ENCODE assay signal across 23 cellular contexts in the genomic region with DNA sequence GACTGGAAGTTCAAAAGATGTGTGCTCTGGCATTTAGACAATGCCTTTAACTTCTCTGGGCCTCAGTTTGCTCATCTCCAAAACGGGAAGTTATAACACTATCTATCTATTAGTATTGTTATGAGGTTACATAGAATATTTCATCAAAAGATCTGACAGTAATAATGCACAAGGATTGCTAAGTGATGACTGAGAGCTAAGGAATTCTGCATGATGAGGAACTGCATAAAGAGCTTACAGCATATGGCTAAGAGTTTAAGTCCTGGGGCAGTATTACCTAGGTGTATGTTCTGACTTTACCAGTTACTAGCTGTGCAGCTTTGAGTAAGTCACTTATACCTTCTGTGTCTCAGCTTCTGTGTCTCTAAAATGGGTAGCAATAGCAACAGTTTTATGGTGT.
A peak's percentile ranks its signal among the peaks of the same experiment; 100 is the strongest.
DNase-seq lines count a peak whose midpoint lies in the region; ATAC-seq, FAIRE-seq and TF ChIP-seq lines count a peak whose summit lies in the region.
"Had no signal": no experiment of that assay in that cellular context is flagged by ENCODE, and none has a peak within 500 bp of the region (broad histone marks: within the 10 kb centered on the region; RNA-seq: fewer than 3 reads in every experiment).

No MANE protein-coding gene starts in this region.

- H3K36me3 Mint-ChIP-seq in progenitor cell of endocrine pancreas (ENCODE audit: insufficient read depth) = no peaks in the 10 kb centered on the region

- no peak overlapping the region for H3K23ac ChIP-seq in trophoblast cell (ENCODE audit: low read length)

- H3K36me3 ChIP-seq in trophoblast cell (ENCODE audit: control insufficient read depth in 1 of 2, insufficient read depth in 2 of 2, low read length in 2 of 2) (no peaks in the 10 kb centered on the region), upper lobe of left lung (no peaks in the 10 kb centered on the region)
- H3K36me3 ChIP-seq: BLaER1, gastroesophageal sphincter, left ventricle myocardium inferior, sigmoid colon had no signal

- TF ChIP-seq CTCF in cardiac fibroblast (IDR thresholded peaks at IDR 0.05; ENCODE audit: low read depth, low read length) = no peak
- no peak for TF ChIP-seq CTCF in progenitor cell of endocrine pancreas (IDR thresholded peaks at IDR 0.05; ENCODE audit: unreplicated experiment)
- TF ChIP-seq CTCF in upper lobe of left lung (IDR thresholded peaks at IDR 0.05) = no peak

- H3K79me1 ChIP-seq in trophoblast cell (ENCODE audit: low read length) = no peaks in the 10 kb centered on the region

- H3K27me3 Mint-ChIP-seq in progenitor cell of endocrine pancreas = peaks cover 4% of the 10 kb centered on the region

- no peak overlapping the region for H2BK5ac ChIP-seq in trophoblast cell (ENCODE audit: low read depth, low read length, poor library complexity)

- no peak overlapping the region for H3K18ac ChIP-seq in trophoblast cell (ENCODE audit: low read length)

- H3K27me3 ChIP-seq in trophoblast cell (ENCODE audit: insufficient read depth, low read length) (no peaks in the 10 kb centered on the region), upper lobe of left lung (no peaks in the 10 kb centered on the region)
- H3K27me3 ChIP-seq: BLaER1, gastroesophageal sphincter, sigmoid colon had no signal

- H3K4me3 ChIP-seq in cardiac fibroblast (replicated peaks in 1 of 2; ENCODE audit: low read depth in 2 of 2, low read length in 2 of 2) (no peak overlapping the region), trophoblast cell (ENCODE audit: low read depth, low read length) (no peak overlapping the region), upper lobe of left lung (no peak overlapping the region)
- H3K4me3 ChIP-seq: BLaER1, gastroesophageal sphincter, left ventricle myocardium inferior, sigmoid colon had no signal

- no CpG with 5 or more reads among the region's 1 CpG for WGBS in trophoblast cell (ENCODE audit: extremely low coverage, insufficient coverage, insufficient read length)
- 68 to 79% methylated on average over 1 of the region's 1 CpG for WGBS in upper lobe of left lung, 2 donors

- H2AFZ ChIP-seq in trophoblast cell (ENCODE audit: insufficient read depth, low read length, poor library complexity) = no peak overlapping the region

- H3K27ac ChIP-seq in trophoblast cell (ENCODE audit: low read depth, low read length) = no peak overlapping the region
- no peak overlapping the region for H3K27ac ChIP-seq in upper lobe of left lung
- H3K27ac ChIP-seq: BLaER1, gastroesophageal sphincter, left ventricle myocardium inferior, sigmoid colon had no signal

- no peak overlapping the region for H4K8ac ChIP-seq in trophoblast cell (ENCODE audit: low read depth, low read length)

- H3K9me3 ChIP-seq in trophoblast cell (ENCODE audit: insufficient read depth, low read depth, low read length) (no peaks in the 10 kb centered on the region), upper lobe of left lung (no peaks in the 10 kb centered on the region)
- H3K9me3 ChIP-seq: BLaER1, gastroesophageal sphincter, left ventricle myocardium inferior, sigmoid colon had no signal

- no peaks in the 10 kb centered on the region for H3K9me3 Mint-ChIP-seq in progenitor cell of endocrine pancreas (ENCODE audit: low read depth)
- H3K9me3 Mint-ChIP-seq: activated B cell treated with CpG ODN at 0.5 μM for 24 hours; activated naive CD8-positive, alpha-beta T cell treated with anti-CD3 and anti-CD28 coated beads, Interleukin-2, amount 50 U/mL, for 24 hours; activated T-helper 1 cell treated with anti-CD3 and anti-CD28 coated beads, Interleukin-12 subunit alpha, Interleukin-12 subunit beta, Interleukin-2, Interleukin-4 antibody, amounts not matched to agents 30 ng/mL and 10 ng/mL and 1 ng/mL, durations not matched to agents 14 hours and 24 hours and 36 hours; T-helper 1 cell treated with Interleukin-12 subunit alpha and Interleukin-12 subunit beta and Interleukin-4 antibody, amounts not matched to agents 30 μg/mL and 1 μg/mL, for 36 hours had no signal

- peaks cover 3% of the 10 kb centered on the region for H3K4me1 Mint-ChIP-seq in progenitor cell of endocrine pancreas (ENCODE audit: low read depth)
- H3K4me1 Mint-ChIP-seq: activated B cell treated with CpG ODN at 0.5 μM for 24 hours had no signal

- no peak overlapping the region for H3K4me2 ChIP-seq in trophoblast cell (ENCODE audit: low read length)
- H3K4me2 ChIP-seq: BLaER1 had no signal

- H3K27ac Mint-ChIP-seq in progenitor cell of endocrine pancreas = no peak overlapping the region
- H3K27ac Mint-ChIP-seq: activated B cell treated with CpG ODN at 0.5 μM for 24 hours; activated naive CD8-positive, alpha-beta T cell treated with anti-CD3 and anti-CD28 coated beads, Interleukin-2, amount 50 U/mL, for 24 hours; activated T-helper 1 cell treated with anti-CD3 and anti-CD28 coated beads, Interleukin-12 subunit alpha, Interleukin-12 subunit beta, Interleukin-2, Interleukin-4 antibody, amounts not matched to agents 30 ng/mL and 10 ng/mL and 1 ng/mL, durations not matched to agents 14 hours and 24 hours and 36 hours; T-helper 1 cell treated with Interleukin-12 subunit alpha and Interleukin-12 subunit beta and Interleukin-4 antibody, amounts not matched to agents 30 μg/mL and 1 μg/mL, for 36 hours had no signal

- no peak overlapping the region for H3K9ac ChIP-seq in trophoblast cell (ENCODE audit: low read length)
- H3K9ac ChIP-seq: BLaER1 had no signal

- no peak overlapping the region for H2AK5ac ChIP-seq in trophoblast cell (ENCODE audit: low read length)

- H3K14ac ChIP-seq in trophoblast cell (ENCODE audit: low read length) = no peak overlapping the region

- H3K4me3 Mint-ChIP-seq in progenitor cell of endocrine pancreas (ENCODE audit: low read depth) = no peak overlapping the region
- H3K4me3 Mint-ChIP-seq: activated B cell treated with CpG ODN at 0.5 μM for 24 hours; activated naive CD8-positive, alpha-beta T cell treated with anti-CD3 and anti-CD28 coated beads, Interleukin-2, amount 50 U/mL, for 24 hours; activated T-helper 1 cell treated with anti-CD3 and anti-CD28 coated beads, Interleukin-12 subunit alpha, Interleukin-12 subunit beta, Interleukin-2, Interleukin-4 antibody, amounts not matched to agents 30 ng/mL and 10 ng/mL and 1 ng/mL, durations not matched to agents 14 hours and 24 hours and 36 hours; T-helper 1 cell treated with Interleukin-12 subunit alpha and Interleukin-12 subunit beta and Interleukin-4 antibody, amounts not matched to agents 30 μg/mL and 1 μg/mL, for 36 hours had no signal

- H3K4me1 ChIP-seq in trophoblast cell (ENCODE audit: control insufficient read depth in 1 of 2, insufficient read depth in 2 of 2, low read length in 2 of 2) (peaks cover 0 to 3% of the 10 kb centered on the region in 2 experiments), upper lobe of left lung (no peaks in the 10 kb centered on the region)
- H3K4me1 ChIP-seq: BLaER1, gastroesophageal sphincter, left ventricle myocardium inferior, sigmoid colon had no signal

- no peak for TF ChIP-seq POLR2A in upper lobe of left lung (IDR thresholded peaks at IDR 0.05)

- H2BK120ac ChIP-seq in trophoblast cell (ENCODE audit: insufficient read depth, low read length, poor library complexity) = no peak overlapping the region

- no peak overlapping the region for H4K12ac ChIP-seq in trophoblast cell (ENCODE audit: low read depth, low read length)

- DNase-seq in ELR (ENCODE audit: low read depth) (peak; percentile 74), RCC 7860 (ENCODE audit: low spot score) (peak; percentile 18), cardiac fibroblast (ENCODE audit: low read depth in 2 of 2) (peak; percentile 7 to 65), trophoblast cell (peak; percentile 11 to 66), NCI-H2227 treated with DMSO at 0.1 percent for 48 hours (lab: John Stamatoyannopoulos, UW) (no peak), progenitor cell of endocrine pancreas (ENCODE audit: low spot score, unreplicated experiment) (no peak), upper lobe of left lung (no peak)
- DNase-seq: activated B cell treated with CpG ODN at 0.5 μM for 24 hours; activated naive CD8-positive, alpha-beta T cell treated with anti-CD3 and anti-CD28 coated beads, Interleukin-2, amount 50 U/mL, for 24 hours; Karpas-422; left ventricle myocardium inferior; NCI-H1417 treated with DMSO at 0.1 percent for 48 hours; NK-92 treated with Interleukin-12 subunit alpha and Interleukin-12 subunit beta, amount 100 ng/mL, for 24 hours; occipital lobe; sigmoid colon; stimulated activated CD4-positive, alpha-beta T cell treated with anti-CD3 and anti-CD28 coated beads, Interleukin-2, amount 100 ng/mL, for 48 hours; substantia nigra had no signal

- ATAC-seq in GM18861 (IDR thresholded peaks at IDR 0.05; ENCODE audit: unreplicated experiment) (no peak), upper lobe of left lung (ENCODE audit: low FRiP score in 2 of 2) (no peak)
- ATAC-seq: activated naive CD8-positive, alpha-beta T cell treated with anti-CD3 and anti-CD28 coated beads, Interleukin-2, amount 50 U/mL, for 24 hours; gastroesophageal sphincter; Right ventricle myocardium inferior had no signal

- H4K91ac ChIP-seq in trophoblast cell (ENCODE audit: low read depth, low read length) = no peak overlapping the region

- no peak overlapping the region for H3K4ac ChIP-seq in trophoblast cell (ENCODE audit: low read depth, low read length)

- no peak overlapping the region for H2BK12ac ChIP-seq in trophoblast cell (ENCODE audit: low read length)

- FAIRE-seq in RCC 7860 (lab: Jason Lieb, UNC) = no peak

- no peak for TF ChIP-seq EP300 in upper lobe of left lung (IDR thresholded peaks at IDR 0.05)

- no peaks in the 10 kb centered on the region for H3K79me2 ChIP-seq in trophoblast cell (ENCODE audit: control insufficient read depth, insufficient read depth, low read length, poor library complexity)

Comparison
In these comparisons a context has a peak if more than half of its experiments do, and no peak if none do; other contexts are left out.
1. DNase-seq: peak in ELR (single experiment), RCC 7860 (single experiment), cardiac fibroblast (2 of 2) and trophoblast cell (2 of 2); none in NCI-H2227 treated with DMSO at 0.1 percent for 48 hours (single experiment), progenitor cell of endocrine pancreas (single experiment) and upper lobe of left lung (0 of 2).